In the genomic region with DNA sequence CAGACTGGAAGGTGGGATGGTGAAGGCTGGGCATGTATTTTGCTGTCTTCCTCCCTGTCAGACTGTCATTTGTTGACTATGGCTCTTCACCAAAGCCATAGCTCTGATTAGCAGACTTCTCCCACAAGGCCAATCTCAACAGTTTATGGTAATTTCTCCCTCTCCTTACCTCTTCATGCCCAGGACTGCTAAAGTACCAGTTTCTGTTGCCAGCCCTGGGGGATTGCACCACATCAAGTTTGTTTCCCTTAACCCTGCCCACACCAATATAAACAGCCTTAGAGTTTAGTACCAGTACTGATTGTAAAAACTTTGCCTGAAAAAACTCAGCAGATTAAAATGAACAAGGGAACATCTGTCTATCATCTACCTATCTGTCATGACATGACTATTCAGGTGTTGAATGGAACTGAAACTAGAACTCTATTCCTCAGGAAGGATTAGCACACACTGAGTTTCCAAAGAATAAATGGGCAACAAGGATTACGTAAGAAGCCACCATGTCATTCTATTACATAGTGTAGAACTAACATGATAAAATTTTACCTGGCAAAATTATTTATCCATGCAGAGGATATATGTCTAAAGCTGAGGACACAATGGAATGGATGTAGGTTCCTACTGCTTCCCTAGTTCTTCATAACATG, we compare ENCODE assay signal across 18 cellular contexts.
"Had no signal": no experiment of that assay in that cellular context is flagged by ENCODE, and none has a peak within 500 bp of the region (broad histone marks: within the 10 kb centered on the region; RNA-seq: fewer than 3 reads in every experiment).

No MANE protein-coding gene starts in this region.

- DNase-seq: activated CD4-positive, alpha-beta T cell treated with anti-CD3 and anti-CD28 coated beads for 36 hours; activated CD4-positive, alpha-beta T cell treated with anti-CD3 and anti-CD28 coated beads, Interleukin-2, amount 50 U/mL, for 48 hours; activated gamma-delta T cell treated with Interleukin-2 at 50 U/mL for 16 hours; dermis blood vessel endothelial cell; effector memory CD8-positive, alpha-beta T cell; heart left ventricle; kidney; ovary; right lobe of liver; stimulated activated CD4-positive, alpha-beta T cell treated with anti-CD3 and anti-CD28 coated beads, Interleukin-4, amount 100 ng/mL, for 24 hours; T-helper 2 cell; testis had no signal

- H3K4me3 Mint-ChIP-seq: activated CD4-positive, alpha-beta T cell treated with anti-CD3 and anti-CD28 coated beads for 36 hours; activated naive CD8-positive, alpha-beta T cell; effector memory CD8-positive, alpha-beta T cell; memory B cell; neural progenitor cell; stimulated activated memory B cell treated with anti-CD40 and anti-IgM and Interleukin-4, amounts not matched to agents 10 μg/mL and 1 μg/mL and 100 μg/mL, for 72 hours had no signal

- H2AFZ ChIP-seq: neural progenitor cell had no signal

- H3K4me2 ChIP-seq: neural progenitor cell, smooth muscle cell had no signal

- ATAC-seq: activated CD4-positive, alpha-beta T cell treated with anti-CD3 and anti-CD28 coated beads for 36 hours; effector memory CD8-positive, alpha-beta T cell; heart left ventricle; left lobe of liver; stimulated activated memory B cell treated with anti-CD40 and anti-IgM and Interleukin-4, amounts not matched to agents 10 μg/mL and 1 μg/mL and 100 μg/mL, for 72 hours had no signal

- H3K4me1 Mint-ChIP-seq: activated CD4-positive, alpha-beta T cell treated with anti-CD3 and anti-CD28 coated beads for 36 hours; memory B cell; stimulated activated memory B cell treated with anti-CD40 and anti-IgM and Interleukin-4, amounts not matched to agents 10 μg/mL and 1 μg/mL and 100 μg/mL, for 72 hours had no signal

- H3K4me1 ChIP-seq: neural progenitor cell, right lobe of liver, testis had no signal

- H3K9ac ChIP-seq: neural progenitor cell had no signal

- H3K27ac Mint-ChIP-seq: activated CD4-positive, alpha-beta T cell treated with anti-CD3 and anti-CD28 coated beads for 36 hours; activated naive CD8-positive, alpha-beta T cell; effector memory CD8-positive, alpha-beta T cell; memory B cell; neural progenitor cell; stimulated activated memory B cell treated with anti-CD40 and anti-IgM and Interleukin-4, amounts not matched to agents 10 μg/mL and 1 μg/mL and 100 μg/mL, for 72 hours had no signal

- H3K4me3 ChIP-seq: heart left ventricle, neural progenitor cell, ovary, right lobe of liver, smooth muscle cell, testis had no signal

- H3K27me3 ChIP-seq: heart left ventricle, neural progenitor cell, ovary, right lobe of liver, testis had no signal

- H3K27ac ChIP-seq: heart left ventricle, neural progenitor cell, ovary, right lobe of liver, testis had no signal

- H3K36me3 ChIP-seq: ovary had no signal

- H3K9me3 ChIP-seq: heart left ventricle, ovary, right lobe of liver, testis had no signal

- H3K9me3 Mint-ChIP-seq: effector memory CD8-positive, alpha-beta T cell; memory B cell; neural progenitor cell; stimulated activated memory B cell treated with anti-CD40 and anti-IgM and Interleukin-4, amounts not matched to agents 10 μg/mL and 1 μg/mL and 100 μg/mL, for 72 hours had no signal
